ENCODE assay signal across 8 cellular contexts in genomic region chr12:53500776-53501614, GRCh38. TPM values are rescaled to one million over a fixed set of nuclear protein-coding genes. Genes with fewer than 3 reads are reported as not detected.
DNase-seq lines count a peak whose midpoint lies in the region; ATAC-seq and TF ChIP-seq lines count a peak whose summit lies in the region.

TSS of gene TARBP2 (plus strand) at chr12:53501283. CDS start at chr12:53501409, 126 bp downstream.

- H3K36me3 Mint-ChIP-seq in activated T-cell treated with anti-CD3 and anti-CD28 coated beads, Interleukin-2, amount 50 U/mL, for 4 hours (ENCODE audit: insufficient read depth), result peaks cover 9% of the 10 kb centered on the region

- H3K9ac ChIP-seq in mucosa of stomach (ENCODE audit: low read length), result peak within 1 kb of the TSS; percentile 81

- POLR2A ChIA-PET in Panc1 (lab: Charles Lee), result interaction anchor here (0.5 to 1.2 kb wide), 7 partner anchors 14 to 707 kb away, joined by 3 to 6 read pairs (median 3); no protein-coding TSS in a partner anchor

- intact Hi-C loops in Panc1 (cut with micrococcal nuclease; ENCODE audit: unreplicated experiment), result no loop called here

- no peaks in the 10 kb centered on the region; the same call in 1 of the 2 replicates for H3K36me3 ChIP-seq in Panc1 (ENCODE audit: control insufficient read depth, insufficient read depth, low read length)
- H3K36me3 ChIP-seq in esophagus (ENCODE audit: control insufficient read depth in 2 of 2, insufficient read depth in 2 of 2, low read length in 1 of 2), result peaks cover 4 to 16% of the 10 kb centered on the region in 2 donors
- no peaks in the 10 kb centered on the region for H3K36me3 ChIP-seq in mucosa of stomach (ENCODE audit: control insufficient read depth, insufficient read depth, low read length)

- H3K27ac ChIP-seq in Panc1 (ENCODE audit: low read length) (peak within 1 kb of the TSS; percentile 98), esophagus (ENCODE audit: low read depth in 2 of 2, low read length in 1 of 2) (peak within 1 kb of the TSS; percentile 97 to 100)

- H3K9me3 ChIP-seq in Panc1 (ENCODE audit: control insufficient read depth, insufficient read depth, low read depth, low read length) (no peaks in the 10 kb centered on the region), esophagus (ENCODE audit: control insufficient read depth in 2 of 2, insufficient read depth in 1 of 2, low read depth in 1 of 2, low read length in 1 of 2) (no peaks in the 10 kb centered on the region), mucosa of stomach (ENCODE audit: control insufficient read depth, low read length) (no peaks in the 10 kb centered on the region)

- H3K27me3 Mint-ChIP-seq in activated T-cell treated with anti-CD3 and anti-CD28 coated beads, Interleukin-2, amount 50 U/mL, for 4 hours (ENCODE audit: low read depth), result no peaks in the 10 kb centered on the region

- H3K9me3 Mint-ChIP-seq in activated T-cell treated with anti-CD3 and anti-CD28 coated beads, Interleukin-2, amount 50 U/mL, for 4 hours, result no peaks in the 10 kb centered on the region

- WGBS in esophagus, 2 donors, result 0% methylated on average over 69 to 74 of the region's 74 CpGs

- H3K4me3 ChIP-seq in Panc1 (ENCODE audit: low read depth in 2 of 2, low read length in 2 of 2) (peak within 1 kb of the TSS; percentile 66 to 80), esophagus (ENCODE audit: low read depth in 1 of 2, low read length in 2 of 2) (peak within 1 kb of the TSS; percentile 70 to 81), mucosa of stomach (ENCODE audit: low read length) (peak within 1 kb of the TSS; percentile 68)

- peaks cover 36% of the 10 kb centered on the region for H3K4me1 Mint-ChIP-seq in activated T-cell treated with anti-CD3 and anti-CD28 coated beads, Interleukin-2, amount 50 U/mL, for 4 hours (ENCODE audit: low read depth)

- no peaks in the 10 kb centered on the region for H3K27me3 ChIP-seq in Panc1 (ENCODE audit: control insufficient read depth, insufficient read depth, low read length)
- no peaks in the 10 kb centered on the region for H3K27me3 ChIP-seq in esophagus (ENCODE audit: control insufficient read depth in 1 of 2, insufficient read depth in 2 of 2, low read length in 2 of 2)
- H3K27me3 ChIP-seq in mucosa of stomach (ENCODE audit: control insufficient read depth, insufficient read depth, low read length), result no peaks in the 10 kb centered on the region

- H3K4me1 ChIP-seq in Panc1 (ENCODE audit: control insufficient read depth, insufficient read depth, low read length), result peaks cover 35% of the 10 kb centered on the region
- H3K4me1 ChIP-seq in esophagus (ENCODE audit: control insufficient read depth in 2 of 2, insufficient read depth in 2 of 2, low read length in 1 of 2), result peaks cover 0 to 17% of the 10 kb centered on the region in 2 donors
- peaks cover 28% of the 10 kb centered on the region for H3K4me1 ChIP-seq in mucosa of stomach (ENCODE audit: control insufficient read depth, insufficient read depth, low read length)

- no peak for TF ChIP-seq CTCF in Panc1 (IDR thresholded peaks at IDR 0.05)

- in situ Hi-C loops in Panc1 (cut with HindIII; ENCODE audit: low pct_unique_long_range_greater_than_20kb, low sequenced_read_pairs), result no loop called here

- DNase-seq in DMS53 (lab: John Stamatoyannopoulos, UW), result peak; percentile 100
- peak; percentile 72 for DNase-seq in KG1 (lab: John Stamatoyannopoulos, UW)
- peak; percentile 96 for DNase-seq in Panc1 (ENCODE audit: low read depth, low spot score)
- peak; percentile 98 for DNase-seq in activated T-cell treated with anti-CD3 and anti-CD28 coated beads, Interleukin-2, amount 50 U/mL, for 4 hours
- DNase-seq in stimulated activated CD8-positive, alpha-beta memory T cell treated with anti-CD3 and anti-CD28 coated beads, Interleukin-7, amount 100 ng/mL, for 1 hour (ENCODE audit: low read depth in 2 of 2), result peak; percentile 96

- BruUV-seq in Panc1 (replicated peaks; lab: Mats Ljungman, UMichigan), result no TSS peak

- ATAC-seq in GM21723 (IDR thresholded peaks at IDR 0.05; ENCODE audit: unreplicated experiment), result peak; percentile 83
- peak; percentile 88 for ATAC-seq in Panc1
- peak; percentile 81 to 82 for ATAC-seq in activated T-cell treated with anti-CD3 and anti-CD28 coated beads, Interleukin-2, amount 50 U/mL, for 4 hours

- CTCF ChIA-PET in Panc1 (lab: Charles Lee), result interaction anchor here (0.6 kb wide), 1 partner anchor 50 kb away, joined by 5 read pairs; no protein-coding TSS in a partner anchor

- H3K4me3 Mint-ChIP-seq in activated T-cell treated with anti-CD3 and anti-CD28 coated beads, Interleukin-2, amount 50 U/mL, for 4 hours, result peak within 1 kb of the TSS; percentile 87

RNA-seq across cellular contexts. Expression of gene TARBP2, which starts in this region (rescaled TPM):
- total RNA-seq in Panc1 (2021; ENCODE audit: unreplicated experiment), result 67.3 TPM
- polyA plus RNA-seq in Panc1 (2012; ENCODE audit: insufficient read length), result 60.6 TPM
- total RNA-seq in activated T-cell treated with anti-CD3 and anti-CD28 coated beads, Interleukin-2, amount 50 U/mL, for 4 hours, result 10 to 100 TPM; 62.6 to 71.4 (median 64.3) TPM
- 10 to 100 TPM; 20.1 to 24.8 TPM for polyA plus RNA-seq in esophagus

Comparison
In these comparisons a context has a peak if more than half of its experiments do, and no peak if none do; other contexts are left out.
1. Peak in every context shown above with its lines: DNase-seq, ATAC-seq, H3K4me3 ChIP-seq and H3K27ac ChIP-seq.